In the genomic region with DNA sequence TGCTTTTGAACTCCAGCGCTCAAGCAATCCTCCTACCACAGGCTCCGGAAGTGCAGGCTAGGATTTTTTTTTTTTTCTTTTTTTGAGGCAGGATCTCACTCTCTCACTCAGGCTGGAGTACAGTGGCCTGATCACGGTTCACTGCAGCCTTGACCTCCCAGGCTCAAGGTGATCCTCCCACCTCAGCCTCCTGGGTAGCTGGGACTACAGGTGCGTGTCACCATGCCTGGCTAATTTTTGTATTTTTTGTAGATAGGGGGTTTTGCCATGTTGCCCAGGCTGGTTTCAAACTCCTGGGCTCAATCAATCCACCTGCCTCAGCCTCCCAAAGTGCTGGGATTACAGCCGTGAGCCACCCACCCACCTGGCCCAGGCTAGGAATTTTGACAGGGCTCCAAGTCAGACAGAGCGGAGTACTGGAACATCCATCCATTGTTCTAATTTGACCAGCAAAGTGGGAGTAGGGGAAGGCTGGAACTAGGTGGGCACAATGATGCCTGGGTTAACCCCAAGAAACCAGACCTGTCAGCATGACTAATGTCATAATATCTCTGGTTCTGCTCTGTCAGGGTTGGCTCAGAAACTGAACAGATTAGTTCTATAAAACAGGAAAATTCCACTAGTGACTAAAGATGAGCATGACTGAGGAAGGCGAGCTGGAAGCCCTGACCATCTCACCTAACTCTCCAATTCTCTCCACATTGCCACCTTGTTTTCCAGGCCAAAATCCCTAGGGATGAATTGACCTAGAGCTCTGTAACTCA, we compare ENCODE assay signal across 29 cellular contexts. TPM values are rescaled to one million over a fixed set of nuclear protein-coding genes. Genes with fewer than 3 reads are reported as not detected.
A peak's percentile ranks its signal among the peaks of the same experiment; 100 is the strongest.
DNase-seq lines count a peak whose midpoint lies in the region; TF ChIP-seq lines count a peak whose summit lies in the region.
"Had no signal": no experiment of that assay in that cellular context is flagged by ENCODE, and none has a peak within 500 bp of the region (broad histone marks: within the 10 kb centered on the region; RNA-seq: fewer than 3 reads in every experiment).

No MANE protein-coding gene starts in this region.

- dilution Hi-C loops in mammary epithelial cell (cut with HindIII; ENCODE audit: low sequenced_read_pairs): no loop called here

- intact Hi-C loops in mammary epithelial cell (cut with micrococcal nuclease): loop anchor here (5.0 kb wide), 1 partner anchor 34 kb away; a partner anchor contains a TSS
- intact Hi-C loops in breast epithelium (cut with DNase I; ENCODE audit: low total_unique reads): no loop called here

- H3K79me2 ChIP-seq in mammary epithelial cell (ENCODE audit: insufficient read depth, low read length): peaks cover 95% of the 10 kb centered on the region
- peaks cover 93% of the 10 kb centered on the region for H3K79me2 ChIP-seq in OCI-LY1 (ENCODE audit: insufficient read depth, low read length)

- H3K9ac ChIP-seq in mammary epithelial cell (ENCODE audit: insufficient read depth, low read length) (no peak overlapping the region), OCI-LY1 (ENCODE audit: low read length) (no peak overlapping the region; the same call in 1 of the 2 replicates)

- H3K4me1 ChIP-seq in mammary epithelial cell (ENCODE audit: insufficient read depth, low read length): peaks cover 34% of the 10 kb centered on the region
- no peaks in the 10 kb centered on the region for H3K4me1 ChIP-seq in breast epithelium
- peaks cover 78% of the 10 kb centered on the region for H3K4me1 ChIP-seq in OCI-LY1 (ENCODE audit: insufficient read depth, low read length, severe bottlenecking)
- peaks cover 0 to 11% of the 10 kb centered on the region in 2 donors for H3K4me1 ChIP-seq in esophagus (ENCODE audit: control insufficient read depth in 2 of 2, insufficient read depth in 2 of 2, low read length in 1 of 2)
- peaks cover 56% of the 10 kb centered on the region for H3K4me1 ChIP-seq in suprapubic skin
- H3K4me1 ChIP-seq: colonic mucosa had no signal

- H3K27ac ChIP-seq in mammary epithelial cell (ENCODE audit: insufficient read depth, low read depth, low read length) (no peak overlapping the region), breast epithelium (no peak overlapping the region), OCI-LY1 (ENCODE audit: low read depth, low read length, poor library complexity, severe bottlenecking) (peak overlapping the region; percentile 54), esophagus (ENCODE audit: low read depth in 2 of 2, low read length in 1 of 2) (peak overlapping the region; percentile 51 to 67), suprapubic skin (peak overlapping the region; percentile 15)
- H3K27ac ChIP-seq: cardiac muscle cell, colonic mucosa, epithelial cell of prostate, left ventricle myocardium inferior, right atrium auricular region, RWPE1, transverse colon had no signal

- no peaks in the 10 kb centered on the region for H3K9me3 ChIP-seq in mammary epithelial cell (replicated peaks; ENCODE audit: insufficient read depth, low read length)
- peaks cover 4 to 5% of the 10 kb centered on the region in 2 donors for H3K9me3 ChIP-seq in breast epithelium
- no peaks in the 10 kb centered on the region for H3K9me3 ChIP-seq in OCI-LY1 (ENCODE audit: low read length)
- H3K9me3 ChIP-seq in esophagus (ENCODE audit: control insufficient read depth in 2 of 2, insufficient read depth in 1 of 2, low read depth in 1 of 2, low read length in 1 of 2): no peaks in the 10 kb centered on the region
- no peaks in the 10 kb centered on the region for H3K9me3 ChIP-seq in suprapubic skin
- H3K9me3 ChIP-seq: colonic mucosa, transverse colon had no signal

- no peaks in the 10 kb centered on the region for H3K9me2 ChIP-seq in OCI-LY1 (ENCODE audit: low read depth, low read length)

- TF ChIP-seq CTCF in mammary epithelial cell (conservative IDR thresholded peaks at IDR 0.05 in 1 of 2, IDR thresholded peaks at IDR 0.05 in 1 of 2; ENCODE audit: extremely low read depth in 1 of 2, insufficient read depth in 1 of 2, low read depth in 1 of 2, low read length in 2 of 2): no peak
- no peak for TF ChIP-seq CTCF in breast epithelium (IDR thresholded peaks at IDR 0.05)
- TF ChIP-seq CTCF in OCI-LY1 (IDR thresholded peaks at IDR 0.05; ENCODE audit: low read length): no peak
- no peak for TF ChIP-seq CTCF in suprapubic skin (IDR thresholded peaks at IDR 0.05)

- TF ChIP-seq POLR2A in breast epithelium (IDR thresholded peaks at IDR 0.05): no peak
- TF ChIP-seq POLR2A in suprapubic skin (IDR thresholded peaks at IDR 0.05): no peak

- H2AFZ ChIP-seq in mammary epithelial cell (ENCODE audit: low read depth, low read length): no peak overlapping the region
- H2AFZ ChIP-seq in OCI-LY1 (ENCODE audit: low read length): no peak overlapping the region

- H3K27me3 ChIP-seq in mammary epithelial cell (ENCODE audit: insufficient read depth, low read length): no peaks in the 10 kb centered on the region
- no peaks in the 10 kb centered on the region for H3K27me3 ChIP-seq in breast epithelium
- H3K27me3 ChIP-seq in OCI-LY1 (ENCODE audit: insufficient read depth, low read length): no peaks in the 10 kb centered on the region
- no peaks in the 10 kb centered on the region for H3K27me3 ChIP-seq in esophagus (ENCODE audit: control insufficient read depth in 1 of 2, insufficient read depth in 2 of 2, low read length in 2 of 2)
- H3K27me3 ChIP-seq in suprapubic skin: no peaks in the 10 kb centered on the region
- H3K27me3 ChIP-seq: cardiac muscle cell, colonic mucosa, right atrium auricular region, transverse colon had no signal

- H3K4me3 ChIP-seq in mammary epithelial cell (replicated peaks in 1 of 3; ENCODE audit: insufficient read depth in 1 of 3, low read depth in 2 of 3, low read length in 3 of 3) (no peak overlapping the region), breast epithelium (no peak overlapping the region), OCI-LY1 (ENCODE audit: low read depth, low read length, poor library complexity, severe bottlenecking) (no peak overlapping the region), esophagus (ENCODE audit: low read depth in 1 of 2, low read length in 2 of 2) (no peak overlapping the region), suprapubic skin (no peak overlapping the region)
- H3K4me3 ChIP-seq: cardiac muscle cell, colonic mucosa, left ventricle myocardium inferior, right atrium auricular region, transverse colon had no signal

- no peak for TF ChIP-seq EP300 in suprapubic skin (IDR thresholded peaks at IDR 0.05)

- H4K20me1 ChIP-seq in mammary epithelial cell (ENCODE audit: insufficient read depth, low read length): no peaks in the 10 kb centered on the region
- no peaks in the 10 kb centered on the region for H4K20me1 ChIP-seq in OCI-LY1 (ENCODE audit: insufficient read depth, low read length)

- peak overlapping the region; percentile 2 for H3K4me2 ChIP-seq in mammary epithelial cell (ENCODE audit: insufficient read depth, low read depth, low read length)
- H3K4me2 ChIP-seq in OCI-LY1 (ENCODE audit: low read length): peak overlapping the region; percentile 2; the same call in 1 of the 2 replicates

- CTCF ChIA-PET in mammary epithelial cell (lab: Charles Lee; ENCODE audit: low non-redundant PET): no interaction called here

- no TSS peak for BruUV-seq in mammary epithelial cell (replicated peaks; lab: Mats Ljungman, UMichigan)

- DNase-seq in mammary epithelial cell (peak; percentile 48), breast epithelium (ENCODE audit: low spot score in 2 of 2) (no peak), suprapubic skin (ENCODE audit: low spot score in 2 of 2) (no peak), SIG-M5 treated with dmso at 0.1 percent for 504 hours (lab: John Stamatoyannopoulos, UW; ENCODE audit: unreplicated experiment) (no peak), NCI-H526 treated with DMSO at 0.1 percent for 48 hours (lab: John Stamatoyannopoulos, UW) (no peak), NCI-H2029 (lab: John Stamatoyannopoulos, UW) (no peak)
- DNase-seq: activated CD4-positive, alpha-beta memory T cell treated with anti-CD3 and anti-CD28 coated beads, Interleukin-2, amount 10 ng/mL, durations not matched to agents 7 days and 5 days; activated CD4-positive, alpha-beta T cell treated with anti-CD3 and anti-CD28 coated beads for 1 hour; activated effector memory CD4-positive, alpha-beta T cell treated with anti-CD3 and anti-CD28 coated beads, Interleukin-2, amount 50 U/mL, for 16 hours; aorta; colonic mucosa; COR-L47; effector CD4-positive, alpha-beta T cell; glutamatergic neuron; IMR-90; left ventricle myocardium inferior; mesendoderm; NCI-H1694; NCI-H446 treated with DMSO at 0.1 percent for 48 hours; stimulated activated CD4-positive, alpha-beta T cell treated with anti-CD3 and anti-CD28 coated beads, Interleukin-1b, Interleukin-23, amount 100 ng/mL, for 48 hours; stimulated activated CD8-positive, alpha-beta memory T cell treated with anti-CD3 and anti-CD28 coated beads, Interleukin-4, amount 100 ng/mL, for 48 hours; T-cell; transverse colon had no signal

- H3F3A ChIP-seq in OCI-LY1 (ENCODE audit: insufficient read depth, low read length): no peaks in the 10 kb centered on the region

- H3K36me3 ChIP-seq in mammary epithelial cell (ENCODE audit: insufficient read depth, low read length) (no peaks in the 10 kb centered on the region), breast epithelium (no peaks in the 10 kb centered on the region), OCI-LY1 (ENCODE audit: insufficient read depth, low read length) (peaks cover 12% of the 10 kb centered on the region; the same call in 1 of the 2 replicates), esophagus (ENCODE audit: control insufficient read depth in 2 of 2, insufficient read depth in 2 of 2, low read length in 1 of 2) (no peaks in the 10 kb centered on the region), suprapubic skin (peaks cover 5% of the 10 kb centered on the region)
- H3K36me3 ChIP-seq: cardiac muscle cell, colonic mucosa, transverse colon had no signal

- 61% methylated on average over 6 of the region's 7 CpGs for WGBS in mammary epithelial cell (ENCODE audit: low coverage, missing lambda C conversion rate)
- 67 to 71% methylated on average over 7 of the region's 7 CpGs for WGBS in esophagus, 2 donors
- 72% methylated on average over 7 of the region's 7 CpGs for WGBS in suprapubic skin

- in situ Hi-C loops in mammary epithelial cell (cut with MboI; ENCODE audit: low sequenced_read_pairs in 2 of 2): no loop called here

RNA-seq across cellular contexts. Expression of a gene that starts 9.2 kb away (rescaled TPM):
- total RNA-seq in mammary epithelial cell: 10 to 100 TPM in 1 of 2 donors, 1 to 10 TPM in 1; 7.6 to 20.5 TPM
- polyA plus RNA-seq in mammary epithelial cell: 8.2 TPM
- 5.8 TPM for polyA minus RNA-seq in mammary epithelial cell
- 10 to 100 TPM; 10.6 to 21.5 (median 14.7) TPM for total RNA-seq in breast epithelium
- 1 to 10 TPM; 6.1 to 9.9 TPM for polyA plus RNA-seq in esophagus
- 10 to 100 TPM; 18.0 to 24.7 (median 23.5) TPM for total RNA-seq in suprapubic skin

RNA-seq across cellular contexts. Expression of a gene that starts 29.7 kb away (rescaled TPM):
- total RNA-seq in mammary epithelial cell: 10 to 100 TPM; 33.8 to 34.5 TPM
- 31.6 TPM for polyA plus RNA-seq in mammary epithelial cell
- polyA minus RNA-seq in mammary epithelial cell: 46.3 TPM
- total RNA-seq in breast epithelium: 10 to 100 TPM; 28.8 to 33.9 (median 30.8) TPM
- 10 to 100 TPM in 1 of 2 donors, 1 to 10 TPM in 1; 8.1 to 15.2 TPM for polyA plus RNA-seq in esophagus
- total RNA-seq in suprapubic skin: 10 to 100 TPM; 15.7 to 26.3 (median 24.0) TPM

RNA-seq across cellular contexts. Expression of a gene that starts 33.6 kb away (rescaled TPM):
- 100 to 1,000 TPM in 1 of 2 donors, 10 to 100 TPM in 1; 87.0 to 163 TPM for total RNA-seq in mammary epithelial cell
- 175 TPM for polyA plus RNA-seq in mammary epithelial cell
- 109 TPM for polyA minus RNA-seq in mammary epithelial cell
- total RNA-seq in breast epithelium: 100 to 1,000 TPM; 117 to 144 (median 140) TPM
- polyA plus RNA-seq in esophagus: 10 to 100 TPM; 36.5 to 92.2 TPM
- total RNA-seq in suprapubic skin: 100 to 1,000 TPM; 132 to 156 (median 141) TPM

Comparison
In these comparisons a context has a peak if more than half of its experiments do, and no peak if none do; other contexts are left out.
1. H3K27ac ChIP-seq: peak in OCI-LY1 (single experiment), esophagus (2 of 2) and suprapubic skin (single experiment); none in mammary epithelial cell (single experiment) and breast epithelium (0 of 2).